Comparison of ENCODE assay signal across 10 cellular contexts in genomic region chr16:85372627-85373372, GRCh38.
DNase-seq lines count a peak whose midpoint lies in the region; ATAC-seq, FAIRE-seq and TF ChIP-seq lines count a peak whose summit lies in the region.
"Had no signal": no experiment of that assay in that cellular context is flagged by ENCODE, and none has a peak within 500 bp of the region (broad histone marks: within the 10 kb centered on the region; RNA-seq: fewer than 3 reads in every experiment).

No MANE protein-coding gene starts in this region.

- H3K36me3 Mint-ChIP-seq in activated CD8-positive, alpha-beta T cell treated with anti-CD3 and anti-CD28 coated beads, Interleukin-2, amount 10 ng/mL, durations not matched to agents 7 days and 5 days (ENCODE audit: low read depth): no peaks in the 10 kb centered on the region

- no peak overlapping the region for H3K4me3 Mint-ChIP-seq in activated CD8-positive, alpha-beta T cell treated with anti-CD3 and anti-CD28 coated beads, Interleukin-2, amount 10 ng/mL, durations not matched to agents 7 days and 5 days

- no peak overlapping the region for H3K9ac ChIP-seq in kidney (ENCODE audit: low read length in 2 of 2)

- no peak for FAIRE-seq in kidney (lab: Jason Lieb, UNC)
- FAIRE-seq: colon had no signal

- no peaks in the 10 kb centered on the region for H3K9me3 Mint-ChIP-seq in activated CD8-positive, alpha-beta T cell treated with anti-CD3 and anti-CD28 coated beads, Interleukin-2, amount 10 ng/mL, durations not matched to agents 7 days and 5 days (ENCODE audit: insufficient read depth)

- intact Hi-C loops in left ventricle myocardium superior (cut with micrococcal nuclease) (no loop called here), kidney (cut with DNase I) (no loop called here), upper lobe of right lung (cut with DNase I) (no loop called here)

- peak overlapping the region; percentile 57 for H3K27ac Mint-ChIP-seq in activated CD8-positive, alpha-beta T cell treated with anti-CD3 and anti-CD28 coated beads, Interleukin-2, amount 10 ng/mL, durations not matched to agents 7 days and 5 days

- POLR2A ChIA-PET in activated CD8-positive, alpha-beta T cell treated with anti-CD3 and anti-CD28 coated beads, Interleukin-2, amount 10 ng/mL, durations not matched to agents 7 days and 5 days (lab: Charles Lee): no interaction called here

- CTCF ChIA-PET in activated CD8-positive, alpha-beta T cell treated with anti-CD3 and anti-CD28 coated beads, Interleukin-2, amount 10 ng/mL, durations not matched to agents 7 days and 5 days (lab: Charles Lee): interaction anchor here (1.0 kb wide), 1 partner anchor 67 kb away, joined by 3 read pairs; no protein-coding TSS in a partner anchor

- peaks cover 0 to 54% of the 10 kb centered on the region in 2 donors for H3K4me1 ChIP-seq in right atrium auricular region
- peaks cover 0 to 17% of the 10 kb centered on the region in 2 donors for H3K4me1 ChIP-seq in kidney (ENCODE audit: control insufficient read depth in 1 of 2, insufficient read depth in 1 of 2, low read depth in 1 of 2, low read length in 2 of 2)
- peaks cover 24% of the 10 kb centered on the region for H3K4me1 ChIP-seq in upper lobe of right lung

- H3K27me3 ChIP-seq in right atrium auricular region: no peaks in the 10 kb centered on the region
- H3K27me3 ChIP-seq in upper lobe of right lung: no peaks in the 10 kb centered on the region

- H3K36me3 ChIP-seq in right atrium auricular region: no peaks in the 10 kb centered on the region
- H3K36me3 ChIP-seq in kidney (ENCODE audit: control insufficient read depth in 1 of 2, insufficient read depth in 2 of 2, low read length in 2 of 2): no peaks in the 10 kb centered on the region
- H3K36me3 ChIP-seq in upper lobe of right lung: no peaks in the 10 kb centered on the region

- H3K9me3 ChIP-seq in right atrium auricular region (no peaks in the 10 kb centered on the region), kidney (ENCODE audit: control insufficient read depth in 1 of 2, low read length in 2 of 2) (no peaks in the 10 kb centered on the region), upper lobe of right lung (no peaks in the 10 kb centered on the region)

- peak; percentile 85 for DNase-seq in right atrium auricular region (ENCODE audit: low spot score)
- no peak for DNase-seq in left ventricle myocardium superior
- peak; percentile 59 for DNase-seq in activated CD8-positive, alpha-beta T cell treated with anti-CD3 and anti-CD28 coated beads, Interleukin-2, amount 10 ng/mL, durations not matched to agents 7 days and 5 days
- DNase-seq in kidney: peak; percentile 79
- no peak for DNase-seq in upper lobe of right lung
- DNase-seq in cerebellum (ENCODE audit: low spot score): no peak
- DNase-seq in NCI-H128 (lab: John Stamatoyannopoulos, UW; ENCODE audit: unreplicated experiment): no peak
- DNase-seq: NCI-H2081 treated with DMSO at 0.1 percent for 48 hours had no signal

- ATAC-seq in left ventricle myocardium superior (no peak), upper lobe of right lung (peak; percentile 36), HG03196 (IDR thresholded peaks at IDR 0.05; ENCODE audit: unreplicated experiment) (no peak)
- peak; percentile 70 for ATAC-seq in activated CD8-positive, alpha-beta T cell treated with anti-CD3 and anti-CD28 coated beads, Interleukin-2, amount 10 ng/mL, durations not matched to agents 7 days and 5 days

- H3K27me3 Mint-ChIP-seq in activated CD8-positive, alpha-beta T cell treated with anti-CD3 and anti-CD28 coated beads, Interleukin-2, amount 10 ng/mL, durations not matched to agents 7 days and 5 days (ENCODE audit: low read depth): no peaks in the 10 kb centered on the region

- TF ChIP-seq CTCF in right atrium auricular region (IDR thresholded peaks at IDR 0.05) (no peak), kidney (IDR thresholded peaks at IDR 0.05; ENCODE audit: borderline replicate concordance, extremely low read depth, insufficient read depth) (no peak), upper lobe of right lung (IDR thresholded peaks at IDR 0.05) (no peak)

- peaks cover 19% of the 10 kb centered on the region for H3K4me1 Mint-ChIP-seq in activated CD8-positive, alpha-beta T cell treated with anti-CD3 and anti-CD28 coated beads, Interleukin-2, amount 10 ng/mL, durations not matched to agents 7 days and 5 days (ENCODE audit: low read depth)

- no peak overlapping the region for H3K4me3 ChIP-seq in right atrium auricular region
- no peak overlapping the region for H3K4me3 ChIP-seq in kidney (ENCODE audit: low read length in 2 of 2)
- H3K4me3 ChIP-seq in upper lobe of right lung: no peak overlapping the region

- H3K27ac ChIP-seq in right atrium auricular region (no peak overlapping the region), kidney (ENCODE audit: low read depth in 2 of 2, low read length in 2 of 2) (no peak overlapping the region), upper lobe of right lung (no peak overlapping the region)

Comparison
In these comparisons a context has a peak if more than half of its experiments do, and no peak if none do; other contexts are left out.
1. DNase-seq: peak in right atrium auricular region (single experiment), activated CD8-positive, alpha-beta T cell treated with anti-CD3 and anti-CD28 coated beads, Interleukin-2, amount 10 ng/mL, durations not matched to agents 7 days and 5 days (single experiment) and kidney (single experiment); none in left ventricle myocardium superior (single experiment), upper lobe of right lung (single experiment), cerebellum (single experiment) and NCI-H128 (single experiment).
2. ATAC-seq: peak in activated CD8-positive, alpha-beta T cell treated with anti-CD3 and anti-CD28 coated beads, Interleukin-2, amount 10 ng/mL, durations not matched to agents 7 days and 5 days (single experiment) and upper lobe of right lung (single experiment); none in left ventricle myocardium superior (single experiment) and HG03196 (single experiment).